Comparison of ENCODE assay signal across 7 cellular contexts in the genomic region with DNA sequence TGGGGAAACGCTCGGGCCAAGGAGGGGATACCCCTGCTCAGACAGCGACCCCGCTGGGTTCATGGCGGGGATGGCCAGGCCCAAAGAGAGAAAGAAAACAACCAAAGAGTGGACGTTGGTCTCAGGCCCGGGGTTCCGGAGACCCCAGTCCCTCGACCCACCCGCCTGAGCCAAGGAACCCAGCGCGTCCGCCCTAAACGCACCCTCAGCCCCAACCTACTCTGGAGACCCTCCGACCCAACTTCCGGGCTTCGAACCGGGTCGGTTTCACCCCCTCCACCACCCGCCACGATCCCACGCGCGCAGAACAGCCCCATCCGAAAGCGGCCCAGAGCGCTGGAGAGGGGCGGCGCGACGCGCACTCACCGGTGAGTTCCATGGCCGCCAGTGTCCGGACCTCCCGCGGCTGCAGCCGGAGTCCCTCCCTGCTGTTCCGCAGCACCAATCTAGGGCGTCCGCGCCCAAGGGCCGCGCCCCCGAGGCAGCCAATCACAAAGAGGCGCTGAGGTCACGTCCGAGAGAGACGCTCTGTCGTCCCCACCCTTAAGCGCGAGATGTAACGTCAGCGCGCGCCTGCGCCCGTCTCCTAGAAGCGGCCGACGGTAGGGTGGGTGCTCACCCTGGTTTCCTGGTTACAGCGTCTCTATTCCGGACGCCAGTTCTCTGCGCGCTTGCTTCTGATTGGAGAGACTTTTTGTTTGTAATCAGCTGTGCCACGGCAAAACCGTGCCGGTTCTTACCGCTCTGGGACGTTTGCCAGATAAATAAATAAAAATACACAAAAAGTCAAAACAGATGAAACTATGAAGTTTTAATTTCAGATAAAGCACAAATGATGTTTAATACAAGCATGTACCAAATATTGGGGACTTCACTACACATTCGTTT.
DNase-seq lines count a peak whose midpoint lies in the region; ATAC-seq and TF ChIP-seq lines count a peak whose summit lies in the region.

A gene with protein sequence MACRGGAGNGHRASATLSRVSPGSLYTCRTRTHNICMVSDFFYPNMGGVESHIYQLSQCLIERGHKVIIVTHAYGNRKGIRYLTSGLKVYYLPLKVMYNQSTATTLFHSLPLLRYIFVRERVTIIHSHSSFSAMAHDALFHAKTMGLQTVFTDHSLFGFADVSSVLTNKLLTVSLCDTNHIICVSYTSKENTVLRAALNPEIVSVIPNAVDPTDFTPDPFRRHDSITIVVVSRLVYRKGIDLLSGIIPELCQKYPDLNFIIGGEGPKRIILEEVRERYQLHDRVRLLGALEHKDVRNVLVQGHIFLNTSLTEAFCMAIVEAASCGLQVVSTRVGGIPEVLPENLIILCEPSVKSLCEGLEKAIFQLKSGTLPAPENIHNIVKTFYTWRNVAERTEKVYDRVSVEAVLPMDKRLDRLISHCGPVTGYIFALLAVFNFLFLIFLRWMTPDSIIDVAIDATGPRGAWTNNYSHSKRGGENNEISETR (minus strand): TSS at position 389 of the 888 bp plus-strand sequence. CDS start 3,593 bp downstream, outside the sequence.

- DNase-seq in NCI-H2081 (lab: John Stamatoyannopoulos, UW) (peak; percentile 94 to 97), T1000 (lab: John Stamatoyannopoulos, UW) (peak; percentile 89), astrocyte of the spinal cord (ENCODE audit: low read depth, low spot score) (peak; percentile 98), hypothalamus (lab: John Stamatoyannopoulos, UW) (peak; percentile 26 to 95 (median 87)), retinal pigment epithelial cell (ENCODE audit: low read depth) (peak; percentile 87)

- ATAC-seq in GM18508 (IDR thresholded peaks at IDR 0.05; ENCODE audit: insufficient read depth, unreplicated experiment) (peak; percentile 86), HG03025 (IDR thresholded peaks at IDR 0.05; ENCODE audit: low FRiP score, unreplicated experiment) (peak; percentile 99)

- peak within 1 kb of the TSS; percentile 63 for H3K4me3 ChIP-seq in astrocyte of the spinal cord (ENCODE audit: low read depth, low read length)
- H3K4me3 ChIP-seq in retinal pigment epithelial cell (ENCODE audit: low read length), result peak within 1 kb of the TSS; percentile 79

- in situ Hi-C loops in astrocyte of the spinal cord (cut with HindIII; ENCODE audit: low sequenced_read_pairs), result no loop called here

- TF ChIP-seq CTCF in astrocyte of the spinal cord (IDR thresholded peaks at IDR 0.05; ENCODE audit: low read depth, low read length) (no peak), retinal pigment epithelial cell (conservative IDR thresholded peaks at IDR 0.05; ENCODE audit: low read depth, low read length) (no peak)

Comparison
In these comparisons a context has a peak if more than half of its experiments do, and no peak if none do; other contexts are left out.
1. Peak in every context shown above with its lines: DNase-seq, ATAC-seq and H3K4me3 ChIP-seq.